In the genomic region with DNA sequence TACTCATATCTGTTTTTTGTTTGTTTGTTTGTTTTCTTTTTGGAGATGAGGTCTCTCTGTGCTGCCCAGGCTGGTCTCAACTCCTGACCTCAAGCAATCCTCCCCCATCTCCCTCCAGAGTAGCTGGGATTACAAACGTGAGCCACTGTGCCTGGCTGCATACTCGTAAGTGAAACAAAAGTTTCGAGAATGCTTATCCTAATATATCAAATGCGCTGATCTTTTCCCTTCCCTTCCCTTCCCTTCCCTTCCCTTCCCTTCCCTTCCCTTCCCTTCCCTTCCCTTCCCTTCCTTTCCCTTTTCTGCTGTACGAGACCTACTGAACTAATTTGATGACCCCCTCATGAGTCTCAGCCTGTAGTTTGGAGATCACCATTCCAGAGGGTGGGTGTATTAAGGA, we compare ENCODE assay signal across 22 cellular contexts.
"Had no signal": no experiment of that assay in that cellular context is flagged by ENCODE, and none has a peak within 500 bp of the region (broad histone marks: within the 10 kb centered on the region; RNA-seq: fewer than 3 reads in every experiment).

No MANE protein-coding gene starts in this region.

- DNase-seq: IMR-90, Kasumi-1, KG1, MM.1S, NCI-H1092 treated with DMSO at 0.1 percent for 48 hours, NCI-H1436, NCI-H1694, NCI-H187 treated with DMSO at 0.1 percent for 48 hours, NCI-H2029 treated with DMSO at 0.1 percent for 48 hours, NCI-H2171 treated with DMSO at 0.1 percent for 48 hours, NCI-H226, NCI-H446, NCI-H510A, NCI-H524 treated with DMSO at 0.1 percent for 48 hours, NCI-H69, NCI-H774, Right ventricle myocardium superior, RPMI8226, SIG-M5, SW 1271 had no signal

- H3K4me3 ChIP-seq: SJSA1, SK-N-MC had no signal

- H3K4me1 ChIP-seq: SJSA1 had no signal

- H3K36me3 ChIP-seq: SJSA1 had no signal

- H3K27ac ChIP-seq: SJSA1, SK-N-MC had no signal
